Comparison of ENCODE assay signal across 14 cellular contexts in genomic region chr20:58612021-58612700, GRCh38. TPM values are rescaled to one million over a fixed set of nuclear protein-coding genes. Genes with fewer than 3 reads are reported as not detected.
DNase-seq lines count a peak whose midpoint lies in the region; ATAC-seq and TF ChIP-seq lines count a peak whose summit lies in the region.
"Had no signal": no experiment of that assay in that cellular context is flagged by ENCODE, and none has a peak within 500 bp of the region (broad histone marks: within the 10 kb centered on the region; RNA-seq: fewer than 3 reads in every experiment).

No MANE protein-coding gene starts in this region.

- H3K36me3 ChIP-seq in right atrium auricular region, result no peaks in the 10 kb centered on the region
- H3K36me3 ChIP-seq: neural progenitor cell had no signal

- no peaks in the 10 kb centered on the region for H3K9me3 ChIP-seq in right atrium auricular region

- H3K27ac ChIP-seq in right atrium auricular region, result peak overlapping the region; percentile 29 to 51
- H3K27ac ChIP-seq: neural progenitor cell had no signal

- no peak for ATAC-seq in stimulated activated naive CD8-positive, alpha-beta T cell treated with anti-CD3 and anti-CD28 coated beads, Interleukin-15, Interleukin-2, amounts not matched to agents 100 U/mL and 50 U/mL, for 24 hours

- no peak for TF ChIP-seq CTCF in right atrium auricular region (IDR thresholded peaks at IDR 0.05)

- peaks cover 0 to 16% of the 10 kb centered on the region in 2 donors for H3K4me1 ChIP-seq in right atrium auricular region
- H3K4me1 ChIP-seq: neural progenitor cell had no signal

- no peak overlapping the region for H3K4me3 ChIP-seq in right atrium auricular region
- H3K4me3 ChIP-seq: neural progenitor cell had no signal

- DNase-seq in MV-4-11 (lab: John Stamatoyannopoulos, UW) (peak; percentile 68), brain pericyte (ENCODE audit: low read depth, low spot score) (peak; percentile 71), right atrium auricular region (ENCODE audit: low spot score) (no peak), smooth muscle cell of the brain vasculature (ENCODE audit: low read depth, low spot score) (peak; percentile 76), A172 (ENCODE audit: low spot score) (no peak), NCI-H446 treated with DMSO at 0.1 percent for 48 hours (lab: John Stamatoyannopoulos, UW) (no peak)
- no peak for DNase-seq in stimulated activated naive CD8-positive, alpha-beta T cell treated with anti-CD3 and anti-CD28 coated beads, Interleukin-15, Interleukin-2, amounts not matched to agents 100 U/mL and 50 U/mL, for 24 hours
- DNase-seq: activated CD4-positive, CD25-positive, alpha-beta regulatory T cell treated with anti-CD3 and anti-CD28 coated beads, Interleukin-2, amount 50 U/mL, for 72 hours; activated naive CD8-positive, alpha-beta T cell treated with anti-CD3 and anti-CD28 coated beads, Interleukin-2, amount 10 ng/mL, durations not matched to agents 7 days and 5 days; AML-193; KBM-7; midbrain; NCI-H1092 had no signal

- no peaks in the 10 kb centered on the region for H3K27me3 ChIP-seq in right atrium auricular region
- H3K27me3 ChIP-seq: neural progenitor cell had no signal

RNA-seq across cellular contexts. Expression of gene STX16, which starts 38.9 kb away (rescaled TPM):
- 10 to 100 TPM; 20.9 to 26.1 TPM for total RNA-seq in right atrium auricular region
- total RNA-seq in A172 (2014; rRNA removed; shearing (Covaris generic)), result 10.9 and 13.5 TPM in 2 replicates

Comparison
In these comparisons a context has a peak if more than half of its experiments do, and no peak if none do; other contexts are left out.
1. DNase-seq: peak in MV-4-11 (single experiment), brain pericyte (single experiment) and smooth muscle cell of the brain vasculature (single experiment); none in right atrium auricular region (single experiment), A172 (single experiment), stimulated activated naive CD8-positive, alpha-beta T cell treated with anti-CD3 and anti-CD28 coated beads, Interleukin-15, Interleukin-2, amounts not matched to agents 100 U/mL and 50 U/mL, for 24 hours (single experiment) and NCI-H446 treated with DMSO at 0.1 percent for 48 hours (single experiment).